ENCODE assay signal across 11 cellular contexts in genomic region chr11:12052676-12053605, GRCh38. TPM values are rescaled to one million over a fixed set of nuclear protein-coding genes. Genes with fewer than 3 reads are reported as not detected.
DNase-seq lines count a peak whose midpoint lies in the region; ATAC-seq and TF ChIP-seq lines count a peak whose summit lies in the region.
"Had no signal": no experiment of that assay in that cellular context is flagged by ENCODE, and none has a peak within 500 bp of the region (broad histone marks: within the 10 kb centered on the region; RNA-seq: fewer than 3 reads in every experiment).

No MANE protein-coding gene starts in this region.

- no peaks in the 10 kb centered on the region for H3K79me2 ChIP-seq in PC-3 (ENCODE audit: low read length)

- no peak overlapping the region for H3K4me2 ChIP-seq in PC-3 (ENCODE audit: low read length)

- H3K9me3 ChIP-seq in left ventricle myocardium inferior (replicated peaks) (no peaks in the 10 kb centered on the region), heart left ventricle (peaks cover 0 to 6% (median 0%) of the 10 kb centered on the region in 12 donors), PC-3 (ENCODE audit: low read length) (no peaks in the 10 kb centered on the region), esophagus squamous epithelium (no peaks in the 10 kb centered on the region), thoracic aorta (no peaks in the 10 kb centered on the region)
- H3K9me3 ChIP-seq: suprapubic skin had no signal

- no peaks in the 10 kb centered on the region for H3K27me3 ChIP-seq in left ventricle myocardium inferior (ENCODE audit: low read depth)
- no peaks in the 10 kb centered on the region for H3K27me3 ChIP-seq in heart left ventricle
- H3K27me3 ChIP-seq in PC-3 (ENCODE audit: low read length), result no peaks in the 10 kb centered on the region
- H3K27me3 ChIP-seq in esophagus squamous epithelium, result no peaks in the 10 kb centered on the region
- H3K27me3 ChIP-seq in thoracic aorta (replicated peaks; ENCODE audit: insufficient read depth), result no peaks in the 10 kb centered on the region
- H3K27me3 ChIP-seq: suprapubic skin had no signal

- 93 to 99% (median 98%) methylated on average over 13 to 15 of the region's 15 CpGs for WGBS in heart left ventricle, 4 donors
- WGBS in esophagus squamous epithelium, 2 donors, result 92 to 94% methylated on average over 11 to 12 of the region's 15 CpGs

- H4K20me1 ChIP-seq in PC-3 (ENCODE audit: low read length), result no peaks in the 10 kb centered on the region

- no peak for TF ChIP-seq CTCF in left ventricle myocardium inferior (IDR thresholded peaks at IDR 0.05; ENCODE audit: borderline replicate concordance)
- no peak for TF ChIP-seq CTCF in heart left ventricle (IDR thresholded peaks at IDR 0.05)
- TF ChIP-seq CTCF in PC-3 (conservative IDR thresholded peaks at IDR 0.05; ENCODE audit: low read depth, low read length), result peak; percentile 31; the same call in 1 of the 2 replicates
- TF ChIP-seq CTCF in esophagus squamous epithelium (IDR thresholded peaks at IDR 0.05), result no peak
- no peak for TF ChIP-seq CTCF in thoracic aorta (IDR thresholded peaks at IDR 0.05)

- H3K36me3 ChIP-seq in left ventricle myocardium inferior (no peaks in the 10 kb centered on the region), heart left ventricle (no peaks in the 10 kb centered on the region), PC-3 (ENCODE audit: low read depth, low read length) (no peaks in the 10 kb centered on the region), esophagus squamous epithelium (no peaks in the 10 kb centered on the region), thoracic aorta (no peaks in the 10 kb centered on the region)
- H3K36me3 ChIP-seq: suprapubic skin had no signal

- H3K9ac ChIP-seq in PC-3 (ENCODE audit: low read length), result no peak overlapping the region

- DNase-seq in left ventricle myocardium inferior (no peak), heart left ventricle (no peak), PC-3 (no peak), esophagus squamous epithelium (lab: John Stamatoyannopoulos, UW) (no peak), thoracic aorta (ENCODE audit: low spot score) (no peak), T1000 (lab: John Stamatoyannopoulos, UW) (no peak)
- DNase-seq: amygdala had no signal

- TF ChIP-seq POLR2A in heart left ventricle (IDR thresholded peaks at IDR 0.05), result no peak
- no peak for TF ChIP-seq POLR2A in esophagus squamous epithelium (IDR thresholded peaks at IDR 0.05)

- no peak overlapping the region for H3K4me3 ChIP-seq in left ventricle myocardium inferior
- no peak overlapping the region for H3K4me3 ChIP-seq in heart left ventricle
- no peak overlapping the region for H3K4me3 ChIP-seq in PC-3 (ENCODE audit: low read length)
- H3K4me3 ChIP-seq in esophagus squamous epithelium, result no peak overlapping the region
- no peak overlapping the region for H3K4me3 ChIP-seq in thoracic aorta
- H3K4me3 ChIP-seq: suprapubic skin had no signal

- H3K4me1 ChIP-seq in left ventricle myocardium inferior, result peaks cover 25% of the 10 kb centered on the region
- peaks cover 0 to 24% (median 10%) of the 10 kb centered on the region in 12 donors for H3K4me1 ChIP-seq in heart left ventricle
- peaks cover 13% of the 10 kb centered on the region; the same call in 1 of the 2 replicates for H3K4me1 ChIP-seq in PC-3 (ENCODE audit: insufficient read depth, low read length)
- H3K4me1 ChIP-seq in esophagus squamous epithelium, result peaks cover 4 to 16% (median 7%) of the 10 kb centered on the region in 3 donors
- H3K4me1 ChIP-seq in thoracic aorta (ENCODE audit: control insufficient read depth in 1 of 2, low read depth in 2 of 2), result peaks cover 9 to 45% of the 10 kb centered on the region in 2 donors

- CTCF ChIA-PET in PC-3 (lab: Charles Lee), result interaction anchor here (1.0 kb wide), 1 partner anchor 234 kb away, joined by 7 read pairs; no protein-coding TSS in a partner anchor

- H3K27ac ChIP-seq in left ventricle myocardium inferior (replicated peaks) (peak overlapping the region; percentile 35), heart left ventricle (peak overlapping the region in 1 of 12 donors; percentile 21), PC-3 (ENCODE audit: low read length) (no peak overlapping the region), esophagus squamous epithelium (peak overlapping the region in 3 of 4 donors; percentile 60 to 74 (median 62)), thoracic aorta (peak overlapping the region; percentile 35 to 70)
- H3K27ac ChIP-seq: suprapubic skin, VCaP had no signal

- ATAC-seq in heart left ventricle (no peak), PC-3 (no peak), thoracic aorta (ENCODE audit: insufficient number of reproducible peaks, low FRiP score, low read depth) (no peak), HG03025 (IDR thresholded peaks at IDR 0.05; ENCODE audit: low FRiP score, unreplicated experiment) (no peak), GM19324 (IDR thresholded peaks at IDR 0.05; ENCODE audit: low FRiP score, unreplicated experiment) (no peak)

- no peaks in the 10 kb centered on the region for H3K9me2 ChIP-seq in PC-3 (replicated peaks; ENCODE audit: low read length)

- POLR2A ChIA-PET in PC-3 (lab: Charles Lee; ENCODE audit: unreplicated experiment), result no interaction called here

- no TSS peak for BruUV-seq in PC-3 (replicated peaks; lab: Mats Ljungman, UMichigan)

- intact Hi-C loops in left ventricle myocardium inferior (cut with micrococcal nuclease) (no loop called here), heart left ventricle (cut with DNase I) (loop anchor here in 3 of 10 donors (5.0 kb wide), 1 partner anchor 34 kb away; no protein-coding TSS in a partner anchor), PC-3 (cut with micrococcal nuclease) (no loop called here), esophagus squamous epithelium (cut with DNase I) (no loop called here)

- H2AFZ ChIP-seq in PC-3 (ENCODE audit: low read length), result no peak overlapping the region

- H3F3A ChIP-seq in PC-3 (ENCODE audit: low read length, unreplicated experiment), result no peaks in the 10 kb centered on the region

RNA-seq across cellular contexts. Expression of gene DKK3, which starts 44.5 kb away (rescaled TPM):
- 769 TPM for total RNA-seq in left ventricle myocardium inferior
- 100 to 1,000 TPM; 405 to 851 (median 724) TPM for total RNA-seq in heart left ventricle
- 100 to 1,000 TPM; 117 to 396 TPM for polyA plus RNA-seq in heart left ventricle
- 0.07 and 0.35 TPM in 2 replicates for total RNA-seq in PC-3 (2014; rRNA removed)
- 100 to 1,000 TPM in 1 of 4 donors, 10 to 100 TPM in 3; 24.8 to 112 (median 44.5) TPM for total RNA-seq in esophagus squamous epithelium
- 100 to 1,000 TPM; 732 to 847 TPM for total RNA-seq in thoracic aorta

RNA-seq across cellular contexts. Expression of gene MICAL2, which starts 57.4 kb away (rescaled TPM):
- total RNA-seq in left ventricle myocardium inferior, result 85.0 TPM
- total RNA-seq in heart left ventricle, result 100 to 1,000 TPM in 2 of 9 donors, 10 to 100 TPM in 7; 48.2 to 110 (median 87.8) TPM
- 10 to 100 TPM; 37.6 to 86.4 TPM for polyA plus RNA-seq in heart left ventricle
- 50.1 and 62.9 TPM in 2 replicates for total RNA-seq in PC-3 (2014; rRNA removed)
- 10 to 100 TPM; 10.1 to 49.0 (median 19.8) TPM for total RNA-seq in esophagus squamous epithelium
- 100 to 1,000 TPM; 791 to 989 TPM for total RNA-seq in thoracic aorta

Comparison
In these comparisons a context has a peak if more than half of its experiments do, and no peak if none do; other contexts are left out.
1. RNA of gene DKK3, which starts 44.5 kb away (total RNA-seq): 732 to 847 TPM in thoracic aorta, 769 TPM in left ventricle myocardium inferior (single experiment), 405 to 851 TPM in heart left ventricle and 24.8 to 112 TPM in esophagus squamous epithelium; 0.07 to 0.35 TPM in PC-3; every median in the first group is over 10 times any median in the second.